Comparison of ENCODE assay signal across 16 cellular contexts in genomic region chr22:23801238-23801821, GRCh38. TPM values are rescaled to one million over a fixed set of nuclear protein-coding genes. Genes with fewer than 3 reads are reported as not detected.
A peak's percentile ranks its signal among the peaks of the same experiment; 100 is the strongest.
DNase-seq lines count a peak whose midpoint lies in the region; ATAC-seq and TF ChIP-seq lines count a peak whose summit lies in the region.
"Had no signal": no experiment of that assay in that cellular context is flagged by ENCODE, and none has a peak within 500 bp of the region (broad histone marks: within the 10 kb centered on the region; RNA-seq: fewer than 3 reads in every experiment).

No MANE protein-coding gene starts in this region.

- H3K27ac ChIP-seq in DOHH2 (ENCODE audit: low read depth, low read length) (peak overlapping the region; percentile 97), OCI-LY7 (ENCODE audit: low read depth, low read length, poor library complexity, severe bottlenecking) (peak overlapping the region; percentile 97)

- no peaks in the 10 kb centered on the region for H3K27me3 Mint-ChIP-seq in naive B cell

- no peaks in the 10 kb centered on the region for H3K27me3 ChIP-seq in DOHH2 (ENCODE audit: control insufficient read depth, low read length)

- peaks cover 50% of the 10 kb centered on the region for H3F3A ChIP-seq in DOHH2 (ENCODE audit: control insufficient read depth, insufficient read depth)

- H3K4me1 Mint-ChIP-seq in naive B cell, result peaks cover 53 to 80% (median 72%) of the 10 kb centered on the region in 3 donors

- H3K36me3 ChIP-seq in DOHH2 (ENCODE audit: control insufficient read depth, low read length) (peaks cover 80% of the 10 kb centered on the region), OCI-LY7 (ENCODE audit: insufficient read depth, low read length) (peaks cover 80% of the 10 kb centered on the region)

- DNase-seq in OCI-LY7 (ENCODE audit: low spot score) (peak; percentile 70), naive B cell (no peak), AG08396 (ENCODE audit: low spot score) (no peak)
- DNase-seq: activated CD4-positive, alpha-beta T cell treated with anti-CD3 and anti-CD28 coated beads for 1 hour; activated gamma-delta T cell treated with Interleukin-2 at 50 U/mL for 16 hours; foreskin melanocyte; left colon; occipital lobe; T-helper 9 cell had no signal

- peaks cover 16 to 35% of the 10 kb centered on the region in 2 donors for H3K36me3 Mint-ChIP-seq in naive B cell

- H3K4me1 ChIP-seq in DOHH2 (ENCODE audit: control insufficient read depth, low read length) (peaks cover 86% of the 10 kb centered on the region), OCI-LY7 (ENCODE audit: insufficient read depth, low read length, poor library complexity, severe bottlenecking) (peaks cover 87% of the 10 kb centered on the region)

- ATAC-seq in GM21717 (IDR thresholded peaks at IDR 0.05; ENCODE audit: unreplicated experiment), result peak; percentile 21
- peak; percentile 6 to 10 for ATAC-seq in naive B cell (ENCODE audit: low read depth in 2 of 2)
- no peak for ATAC-seq in GM19395 (IDR thresholded peaks at IDR 0.05; ENCODE audit: unreplicated experiment)
- no peak for ATAC-seq in GM21423 (IDR thresholded peaks at IDR 0.05; ENCODE audit: unreplicated experiment)
- ATAC-seq in GM21447 (IDR thresholded peaks at IDR 0.05; ENCODE audit: unreplicated experiment), result no peak
- ATAC-seq: left colon, right cardiac atrium had no signal

- H3K79me2 ChIP-seq in DOHH2 (ENCODE audit: control insufficient read depth, low read length), result peaks cover 59% of the 10 kb centered on the region
- H3K79me2 ChIP-seq in OCI-LY7 (ENCODE audit: insufficient read depth, low read depth, low read length), result peaks cover 33% of the 10 kb centered on the region; the same call in 1 of the 2 replicates

- H3K9me3 ChIP-seq in DOHH2 (ENCODE audit: control insufficient read depth, insufficient read depth, low read length), result no peaks in the 10 kb centered on the region
- H3K9me3 ChIP-seq in OCI-LY7 (ENCODE audit: low read length), result 0 out of 2 replicates have a peak, but pooled peaks cover 3% of the 10 kb centered on the region

- H3K27ac Mint-ChIP-seq in naive B cell, result peak overlapping the region; percentile 96 to 99 (median 99)

- TF ChIP-seq CTCF in DOHH2 (IDR thresholded peaks at IDR 0.05; ENCODE audit: low read depth, low read length, poor library complexity, severe bottlenecking) (peak; percentile 21), OCI-LY7 (conservative IDR thresholded peaks at IDR 0.05; ENCODE audit: low read length) (no peak)

- H3K4me2 ChIP-seq in DOHH2 (ENCODE audit: low read length) (peak overlapping the region; percentile 99), OCI-LY7 (ENCODE audit: low read length) (peak overlapping the region; percentile 72)

- H2AFZ ChIP-seq in OCI-LY7 (ENCODE audit: low read length), result no peak overlapping the region

- POLR2A ChIA-PET in OCI-LY7 (lab: Charles Lee), result interaction anchor here (0.6 to 2.0 kb wide), 3 partner anchors 44 to 48 kb away, joined by 4 to 10 read pairs (median 4); no protein-coding TSS in a partner anchor

- H3K4me3 ChIP-seq in DOHH2 (ENCODE audit: low read length) (peak overlapping the region; percentile 98), OCI-LY7 (ENCODE audit: low read depth, low read length, poor library complexity, severe bottlenecking) (peak overlapping the region; percentile 32)

- H3K9me2 ChIP-seq in DOHH2 (replicated peaks; ENCODE audit: control insufficient read depth, low read length), result no peaks in the 10 kb centered on the region
- H3K9me2 ChIP-seq in OCI-LY7 (ENCODE audit: insufficient read depth, low read length), result no peaks in the 10 kb centered on the region

- CTCF ChIA-PET in OCI-LY7 (lab: Charles Lee; ENCODE audit: unreplicated experiment), result no interaction called here

- no TSS peak for BruUV-seq in OCI-LY7 (replicated peaks; lab: Mats Ljungman, UMichigan)

- intact Hi-C loops in OCI-LY7 (cut with micrococcal nuclease; ENCODE audit: unreplicated experiment), result loop anchor here (1.0 to 5.0 kb wide), 3 partner anchors 15 to 626 kb away; partner anchors contain the start of genes ADORA2A and SMARCB1

- no peaks in the 10 kb centered on the region for H4K20me1 ChIP-seq in DOHH2 (ENCODE audit: control insufficient read depth, insufficient read depth, low read depth, low read length)
- no peaks in the 10 kb centered on the region for H4K20me1 ChIP-seq in OCI-LY7 (ENCODE audit: insufficient read depth, low read length)

- H3K4me3 Mint-ChIP-seq in naive B cell, result peak overlapping the region; percentile 52 to 88 (median 74)

- peaks cover 0 to 3% (median 0%) of the 10 kb centered on the region in 7 donors for H3K9me3 Mint-ChIP-seq in naive B cell

RNA-seq across cellular contexts. Expression of gene SMARCB1, which starts 14.6 kb away (rescaled TPM):
- total RNA-seq in OCI-LY7 (2014; rRNA removed; shearing (Covaris generic)), result 265 and 297 TPM in 2 replicates
- total RNA-seq in OCI-LY7 (2022), result 242 and 252 TPM in 2 replicates
- polyA plus RNA-seq in naive B cell (ENCODE audit: low read depth in 6 of 6), result 10 to 100 TPM; 73.0 to 90.9 (median 78.1) TPM

RNA-seq across cellular contexts. Expression of gene MMP11, which starts 28.7 kb away (rescaled TPM):
- 10.0 and 12.9 TPM in 2 replicates for total RNA-seq in OCI-LY7 (2014; rRNA removed; shearing (Covaris generic))
- total RNA-seq in OCI-LY7 (2022), result 6.3 and 9.2 TPM in 2 replicates
- 10 to 100 TPM; 10.2 to 18.9 (median 14.2) TPM for polyA plus RNA-seq in naive B cell (ENCODE audit: low read depth in 6 of 6)

RNA-seq across cellular contexts. Expression of gene CHCHD10, which starts 33.6 kb away (rescaled TPM):
- 50.8 and 54.6 TPM in 2 replicates for total RNA-seq in OCI-LY7 (2014; rRNA removed; shearing (Covaris generic))
- total RNA-seq in OCI-LY7 (2022), result 191 and 252 TPM in 2 replicates
- 10 to 100 TPM; 36.3 to 65.9 (median 62.6) TPM for polyA plus RNA-seq in naive B cell (ENCODE audit: low read depth in 6 of 6)

RNA-seq across cellular contexts. Expression of gene DERL3, which starts 37.5 kb away (rescaled TPM):
- total RNA-seq in OCI-LY7 (2014; rRNA removed; shearing (Covaris generic)), result 34.6 and 44.6 TPM in 2 replicates
- total RNA-seq in OCI-LY7 (2022), result 52.1 and 64.1 TPM in 2 replicates
- polyA plus RNA-seq in naive B cell (ENCODE audit: low read depth in 6 of 6), result 10 to 100 TPM; 25.2 to 33.9 (median 26.4) TPM

RNA-seq across cellular contexts. Expression of gene C22orf15, which starts 38.5 kb away (rescaled TPM):
- 1.0 and 1.7 TPM in 2 replicates for total RNA-seq in OCI-LY7 (2014; rRNA removed; shearing (Covaris generic))
- total RNA-seq in OCI-LY7 (2022), result 0.86 and 1.3 TPM in 2 replicates
- polyA plus RNA-seq in naive B cell (ENCODE audit: low read depth in 6 of 6), result 1 to 10 TPM in 2 of 6 donors, under 1 TPM in 2, not detected in 2; 0.13 to 4.9 (median 1.0) TPM
- total RNA-seq: left colon, occipital lobe, SK-MEL-5 had no signal
- polyA plus RNA-seq: right cardiac atrium had no signal

Comparison
In these comparisons a context has a peak if more than half of its experiments do, and no peak if none do; other contexts are left out.
1. ATAC-seq: peak in GM21717 (single experiment) and naive B cell (2 of 2); none in GM19395 (single experiment), GM21423 (single experiment) and GM21447 (single experiment).